ENCODE assay signal across 8 cellular contexts in the genomic region with DNA sequence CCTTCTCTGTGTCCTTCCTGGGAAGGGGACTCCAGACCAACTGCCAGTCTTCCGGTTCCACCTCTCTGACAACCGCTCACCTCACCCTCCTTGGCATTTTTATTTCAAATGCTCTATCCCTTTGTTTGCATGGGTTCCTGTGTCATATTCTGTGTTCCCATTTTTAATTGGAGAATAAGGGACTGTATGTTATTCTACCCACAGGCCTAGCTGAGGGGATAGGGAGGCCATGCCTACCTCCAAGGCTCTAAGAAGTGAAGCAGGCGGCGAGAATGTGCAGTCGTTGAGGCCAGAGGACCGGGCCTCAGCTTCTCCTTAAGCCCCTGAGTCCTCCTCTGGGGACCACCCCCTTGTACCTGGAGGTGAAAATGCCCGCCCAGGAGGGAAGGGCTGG. TPM values are rescaled to one million over a fixed set of nuclear protein-coding genes. Genes with fewer than 3 reads are reported as not detected.
DNase-seq lines count a peak whose midpoint lies in the region; ATAC-seq, FAIRE-seq and TF ChIP-seq lines count a peak whose summit lies in the region.

No MANE protein-coding gene starts in this region.

- 0% methylated on average over 6 of the region's 7 CpGs for WGBS in HepG2 (ENCODE audit: low lambda C conversion rate)

- intact Hi-C loops in HepG2 (cut with micrococcal nuclease; ENCODE audit: unreplicated experiment) = no loop called here
- intact Hi-C loops in tibial artery (cut with DNase I; ENCODE audit: low total_unique reads) = loop anchor here (5.0 kb wide), 1 partner anchor 68 kb away; the partner anchor contains the start of gene BRD3
- intact Hi-C loops in head of caudate nucleus (cut with DNase I) = loop anchor here (5.0 kb wide), 2 partner anchors 68 to 758 kb away; partner anchors contain the start of genes BRD3, STKLD1 and SURF4

- H2AFZ ChIP-seq in HepG2 (ENCODE audit: low read length) = no peak overlapping the region

- CTCF ChIA-PET in HepG2 (lab: Yijun Ruan, JAX; ENCODE audit: low intra/inter-chr PET ratio, low total read pairs) = no interaction called here

- TF ChIP-seq RAD21 in HepG2 (CRISPR knock-in tag; IDR thresholded peaks at IDR 0.05) = no peak

- no peak for TF ChIP-seq POLR2A in HepG2 (IDR thresholded peaks at IDR 0.05; ENCODE audit: insufficient read depth in 1 of 2, low read depth in 2 of 2, low read length in 2 of 2)

- H3K27me3 ChIP-seq in HepG2 (ENCODE audit: control insufficient read depth in 1 of 2, insufficient read depth in 2 of 2, low read length in 2 of 2) (no peaks in the 10 kb centered on the region; a peak in 1 of 5 replicates), tibial artery (no peaks in the 10 kb centered on the region)

- H3K9me3 ChIP-seq in HepG2 (ENCODE audit: low read length) (no peaks in the 10 kb centered on the region), tibial artery (no peaks in the 10 kb centered on the region)

- H3K4me3 ChIP-seq in HepG2 (replicated peaks in 1 of 3; ENCODE audit: insufficient read depth in 1 of 3, low read depth in 2 of 3, low read length in 3 of 3) = peak overlapping the region; percentile 71 to 85 (median 77)
- H3K4me3 ChIP-seq in tibial artery = peak overlapping the region; percentile 74 to 80

- H4K20me1 ChIP-seq in HepG2 (ENCODE audit: insufficient read depth, low read length) = peaks cover 10% of the 10 kb centered on the region; the same call in 1 of the 2 replicates

- peaks cover 38% of the 10 kb centered on the region for H3K79me2 ChIP-seq in HepG2 (ENCODE audit: insufficient read depth, low read length)

- peak overlapping the region; percentile 83 for H3K9ac ChIP-seq in HepG2 (ENCODE audit: insufficient read depth, low read depth, low read length)

- H3K4me2 ChIP-seq in HepG2 (ENCODE audit: low read depth, low read length) = peak overlapping the region; percentile 87

- POLR2A ChIA-PET in HepG2 (lab: Yijun Ruan, JAX) = no interaction called here

- no TSS peak for BruUV-seq in HepG2 (replicated peaks; lab: Mats Ljungman, UMichigan)

- FAIRE-seq in D721Med (lab: Jason Lieb, UNC) = no peak
- no peak for FAIRE-seq in HepG2 (lab: Jason Lieb, UNC)

- H3K27ac ChIP-seq in angular gyrus (ENCODE audit: low read depth, low read length) (peak overlapping the region; percentile 92), HepG2 (ENCODE audit: extremely low read length, insufficient read depth, low read length) (peak overlapping the region; percentile 75), tibial artery (peak overlapping the region; percentile 88 to 94)

- no peak for TF ChIP-seq CTCF in D721Med (IDR thresholded peaks at IDR 0.05; ENCODE audit: insufficient read depth, missing control alignments)
- TF ChIP-seq CTCF in HepG2 (CRISPR knock-in tag; IDR thresholded peaks at IDR 0.05) = no peak
- TF ChIP-seq CTCF in tibial artery (IDR thresholded peaks at IDR 0.05) = no peak

- in situ Hi-C loops in HepG2 (cut with HindIII; ENCODE audit: extremely low pct_ligation_motif_present, low pct_unique_long_range_greater_than_20kb) = no loop called here

- H3K4me1 ChIP-seq in HepG2 (ENCODE audit: insufficient read depth, low read length) (peaks cover 66% of the 10 kb centered on the region), tibial artery (peaks cover 0 to 56% (median 45%) of the 10 kb centered on the region in 4 donors)

- DNase-seq in D721Med (ENCODE audit: insufficient read length, low spot score) (peak; percentile 54), HepG2 (ENCODE audit: low spot score) (no peak), tibial artery (no peak), DMS 273 (lab: John Stamatoyannopoulos, UW; ENCODE audit: unreplicated experiment) (no peak), head of caudate nucleus (no peak), NAMALWA (ENCODE audit: low spot score) (no peak)

- peaks cover 2 to 16% of the 10 kb centered on the region in 2 experiments; a peak in 3 of 5 replicates for H3K36me3 ChIP-seq in HepG2 (replicated peaks in 1 of 2; ENCODE audit: control insufficient read depth in 1 of 2, insufficient read depth in 2 of 2, low read length in 2 of 2)
- peaks cover 0 to 4% (median 3%) of the 10 kb centered on the region in 3 donors for H3K36me3 ChIP-seq in tibial artery

- ATAC-seq in HG03196 (IDR thresholded peaks at IDR 0.05; ENCODE audit: unreplicated experiment) (peak; percentile 6), HepG2 (peak; percentile 13)

- TF ChIP-seq EP300 in HepG2 (IDR thresholded peaks at IDR 0.05; ENCODE audit: low read depth in 2 of 2, low read length in 2 of 2) (no peak), HepG2 (CRISPR knock-in tag; IDR thresholded peaks at IDR 0.05; ENCODE audit: borderline replicate concordance) (no peak)

TF ChIP-seq in HepG2, 621 proteins besides CTCF, POLR2A, EP300 and RAD21 (continues in another document):
- TF ChIP-seq MIXL1 (CRISPR knock-in tag; IDR thresholded peaks at IDR 0.05) (0 out of 2 replicates have a peak, but pooled peaks have one; percentile 1), SIX1 (CRISPR knock-in tag; IDR thresholded peaks at IDR 0.05; ENCODE audit: borderline replicate concordance) (no peak), ZBTB39 (CRISPR knock-in tag; IDR thresholded peaks at IDR 0.05) (no peak), ZNF44 (CRISPR knock-in tag; IDR thresholded peaks at IDR 0.05) (no peak), ZNF737 (CRISPR knock-in tag; IDR thresholded peaks at IDR 0.05; ENCODE audit: borderline replicate concordance) (no peak)

RNA-seq across cellular contexts. Expression of gene WDR5, which starts 0.9 kb away (rescaled TPM):
- 31.6 and 34.3 TPM in 2 replicates for total RNA-seq in HepG2 (2016; rRNA removed; fragmentation: Illumina TruSeq; extraction: Trizol)
- total RNA-seq in HepG2 (2016; cell fraction: cytosol; rRNA removed; fragmentation: Illumina TruSeq; extraction: Trizol; ENCODE audit: low read depth) = 25.8 and 28.6 TPM in 2 replicates
- total RNA-seq in HepG2 (2016; cell fraction: insoluble cytoplasmic fraction; rRNA removed; fragmentation: Illumina TruSeq; extraction: Trizol) = 24.3 and 33.8 TPM in 2 replicates
- total RNA-seq in HepG2 (2016; cell fraction: membrane; rRNA removed; fragmentation: Illumina TruSeq; extraction: Trizol) = 46.4 and 51.5 TPM in 2 replicates
- total RNA-seq in HepG2 (2016; cell fraction: nucleus; rRNA removed; fragmentation: Illumina TruSeq; extraction: Trizol) = 25.3 and 27.9 TPM in 2 replicates
- 34.3 and 39.8 TPM in 2 replicates for polyA plus RNA-seq in HepG2 (2011; rRNA removed)
- polyA plus RNA-seq in HepG2 (2011; cell fraction: cytosol; rRNA removed) = 37.7 and 41.2 TPM in 2 replicates
- 91.6 and 97.0 TPM in 2 replicates for polyA plus RNA-seq in HepG2 (2011; cell fraction: nucleus; rRNA removed)
- polyA plus RNA-seq in HepG2 (2012) = 39.5 and 43.5 TPM in 2 replicates
- polyA plus RNA-seq in HepG2 (2016; cell fraction: cytosol; fragmentation: Illumina TruSeq; extraction: Trizol; ENCODE audit: low read depth) = 48.0 and 58.0 TPM in 2 replicates
- polyA plus RNA-seq in HepG2 (2016; cell fraction: insoluble cytoplasmic fraction; fragmentation: Illumina TruSeq; extraction: Trizol; ENCODE audit: low read depth) = 39.5 and 47.9 TPM in 2 replicates
- 63.7 TPM in 2 replicates for polyA plus RNA-seq in HepG2 (2016; cell fraction: membrane; fragmentation: Illumina TruSeq; extraction: Trizol; ENCODE audit: low read depth)
- 58.1 and 61.1 TPM in 2 replicates for polyA plus RNA-seq in HepG2 (2016; cell fraction: nucleus; fragmentation: Illumina TruSeq; extraction: Trizol; ENCODE audit: insufficient read depth, low read depth)
- 23.7 and 57.9 TPM in 2 replicates for polyA minus RNA-seq in HepG2 (2011; rRNA and poly(A)+ RNA removed; ENCODE audit: low replicate concordance)
- 18.7 and 21.8 TPM in 2 replicates for polyA minus RNA-seq in HepG2 (2011; cell fraction: cytosol; rRNA and poly(A)+ RNA removed)
- 35.8 and 44.5 TPM in 2 replicates for polyA minus RNA-seq in HepG2 (2011; cell fraction: nucleus; rRNA and poly(A)+ RNA removed)

RNA-seq across cellular contexts. Expression of gene RNU6ATAC, which starts 29.4 kb away (rescaled TPM):
- total RNA-seq in HepG2 (2016; rRNA removed; fragmentation: Illumina TruSeq; extraction: Trizol) = 894 TPM in 1 of 2 replicates, not detected in the other
- 12,614 and 12,724 TPM in 2 replicates for total RNA-seq in HepG2 (2016; cell fraction: cytosol; rRNA removed; fragmentation: Illumina TruSeq; extraction: Trizol; ENCODE audit: low read depth)
- 82.4 and 810 TPM in 2 replicates for total RNA-seq in HepG2 (2016; cell fraction: insoluble cytoplasmic fraction; rRNA removed; fragmentation: Illumina TruSeq; extraction: Trizol)
- total RNA-seq in HepG2 (2016; cell fraction: membrane; rRNA removed; fragmentation: Illumina TruSeq; extraction: Trizol) = 600 and 628 TPM in 2 replicates
- total RNA-seq in HepG2 (2016; cell fraction: nucleus; rRNA removed; fragmentation: Illumina TruSeq; extraction: Trizol) = 1,443 and 1,712 TPM in 2 replicates
- polyA plus RNA-seq in HepG2 (2011; rRNA removed) = not detected in 2 replicates
- polyA plus RNA-seq in HepG2 (2011; cell fraction: cytosol; rRNA removed) = not detected in 2 replicates
- polyA plus RNA-seq in HepG2 (2011; cell fraction: nucleus; rRNA removed) = not detected in 2 replicates
- not detected in 2 replicates for polyA plus RNA-seq in HepG2 (2012)
- polyA plus RNA-seq in HepG2 (2016; cell fraction: cytosol; fragmentation: Illumina TruSeq; extraction: Trizol; ENCODE audit: low read depth) = 76.0 TPM in 1 of 2 replicates, not detected in the other
- polyA plus RNA-seq in HepG2 (2016; cell fraction: insoluble cytoplasmic fraction; fragmentation: Illumina TruSeq; extraction: Trizol; ENCODE audit: low read depth) = not detected in 2 replicates
- polyA plus RNA-seq in HepG2 (2016; cell fraction: membrane; fragmentation: Illumina TruSeq; extraction: Trizol; ENCODE audit: low read depth) = not detected in 2 replicates
- polyA plus RNA-seq in HepG2 (2016; cell fraction: nucleus; fragmentation: Illumina TruSeq; extraction: Trizol; ENCODE audit: insufficient read depth, low read depth) = not detected in 2 replicates
- under 0.01 TPM in 2 replicates for polyA minus RNA-seq in HepG2 (2011; rRNA and poly(A)+ RNA removed; ENCODE audit: low replicate concordance)
- polyA minus RNA-seq in HepG2 (2011; cell fraction: cytosol; rRNA and poly(A)+ RNA removed) = 1,413 and 1,463 TPM in 2 replicates
- polyA minus RNA-seq in HepG2 (2011; cell fraction: nucleus; rRNA and poly(A)+ RNA removed) = under 0.01 TPM in 1 of 2 replicates, not detected in the other
